8 cellular contexts compared by ENCODE assay signal in the genomic region with DNA sequence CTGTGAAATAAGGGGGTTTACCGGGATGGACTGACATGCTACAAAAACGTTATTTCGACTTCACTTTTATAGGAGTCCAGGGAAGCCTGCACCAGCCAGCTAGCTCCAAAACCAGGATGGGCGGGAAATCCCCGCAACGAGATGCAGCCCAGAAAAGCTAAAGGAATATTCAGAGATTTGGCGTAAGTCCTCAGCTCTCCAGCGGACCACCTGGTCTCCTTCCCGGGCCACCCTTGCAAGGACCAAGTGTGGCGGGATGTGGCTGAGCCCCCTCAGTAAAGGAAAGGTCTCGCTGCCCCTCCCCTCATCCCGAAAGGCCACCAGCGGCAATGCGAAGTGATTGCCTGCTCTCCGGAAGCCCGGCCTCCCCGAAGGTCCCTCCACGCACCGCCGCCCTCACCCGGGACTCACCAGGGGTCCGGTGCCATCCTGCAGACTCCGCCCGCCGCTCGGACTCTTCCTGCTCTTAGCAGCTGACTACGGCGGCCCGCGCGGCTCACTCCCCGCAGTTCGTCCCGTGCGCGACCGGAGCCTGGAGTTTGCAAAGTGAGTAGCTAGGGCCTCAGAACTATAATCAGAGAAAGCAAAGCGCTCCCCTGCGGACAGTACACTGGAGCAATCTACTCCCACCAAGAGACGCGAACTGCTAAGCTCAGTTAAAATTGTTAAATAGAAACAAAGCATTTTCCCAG. TPM values are rescaled to one million over a fixed set of nuclear protein-coding genes. Genes with fewer than 3 reads are reported as not detected.
A peak's percentile ranks its signal among the peaks of the same experiment; 100 is the strongest.
DNase-seq lines count a peak whose midpoint lies in the region; ATAC-seq and TF ChIP-seq lines count a peak whose summit lies in the region.

A gene with protein sequence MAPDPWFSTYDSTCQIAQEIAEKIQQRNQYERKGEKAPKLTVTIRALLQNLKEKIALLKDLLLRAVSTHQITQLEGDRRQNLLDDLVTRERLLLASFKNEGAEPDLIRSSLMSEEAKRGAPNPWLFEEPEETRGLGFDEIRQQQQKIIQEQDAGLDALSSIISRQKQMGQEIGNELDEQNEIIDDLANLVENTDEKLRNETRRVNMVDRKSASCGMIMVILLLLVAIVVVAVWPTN (minus strand): TSS at position 440 of the 692 bp plus-strand sequence. CDS start 12 bp downstream, at position 428.

- peak within 1 kb of the TSS; percentile 96 for H3K4me3 ChIP-seq in fibroblast of pulmonary artery (replicated peaks; ENCODE audit: low read depth, low read length)

- no peaks in the 10 kb centered on the region for H3K36me3 Mint-ChIP-seq in activated T-helper 2 cell treated with anti-CD3 and anti-CD28 coated beads, Interferon-gamma antibody, Interleukin-2, Interleukin-4, amounts not matched to agents 10 μg/mL and 5 μg/mL and 100 μg/mL, durations not matched to agents 14 hours and 24 hours and 36 hours (ENCODE audit: low read depth)
- no peaks in the 10 kb centered on the region for H3K36me3 Mint-ChIP-seq in nephron (ENCODE audit: low read depth)

- H3K4me1 Mint-ChIP-seq in activated T-helper 2 cell treated with anti-CD3 and anti-CD28 coated beads, Interferon-gamma antibody, Interleukin-2, Interleukin-4, amounts not matched to agents 10 μg/mL and 5 μg/mL and 100 μg/mL, durations not matched to agents 14 hours and 24 hours and 36 hours (ENCODE audit: low read depth) = peaks cover 15% of the 10 kb centered on the region
- peaks cover 6% of the 10 kb centered on the region for H3K4me1 Mint-ChIP-seq in nephron

- ATAC-seq in GM21381 (IDR thresholded peaks at IDR 0.05; ENCODE audit: unreplicated experiment) = peak; percentile 76
- ATAC-seq in stimulated activated naive CD8-positive, alpha-beta T cell treated with anti-CD3 and anti-CD28 coated beads, Interleukin-15, Interleukin-2, amounts not matched to agents 100 U/mL and 50 U/mL, for 24 hours = peak; percentile 88

- peak within 1 kb of the TSS; percentile 95 for H3K4me3 Mint-ChIP-seq in activated T-helper 2 cell treated with anti-CD3 and anti-CD28 coated beads, Interferon-gamma antibody, Interleukin-2, Interleukin-4, amounts not matched to agents 10 μg/mL and 5 μg/mL and 100 μg/mL, durations not matched to agents 14 hours and 24 hours and 36 hours (ENCODE audit: low read depth)
- H3K4me3 Mint-ChIP-seq in nephron = peak within 1 kb of the TSS; percentile 96 to 99 (median 99)

- TF ChIP-seq CTCF in fibroblast of pulmonary artery (IDR thresholded peaks at IDR 0.05; ENCODE audit: low read length, missing control alignments) (no peak), nephron (IDR thresholded peaks at IDR 0.05; ENCODE audit: unreplicated experiment in 3 of 3) (no peak)

- H3K9me3 Mint-ChIP-seq in activated T-helper 2 cell treated with anti-CD3 and anti-CD28 coated beads, Interferon-gamma antibody, Interleukin-2, Interleukin-4, amounts not matched to agents 10 μg/mL and 5 μg/mL and 100 μg/mL, durations not matched to agents 14 hours and 24 hours and 36 hours = no peaks in the 10 kb centered on the region
- no peaks in the 10 kb centered on the region for H3K9me3 Mint-ChIP-seq in nephron

- DNase-seq in Caki2 (ENCODE audit: low read depth) (peak; percentile 81), HuH-7 (ENCODE audit: low spot score) (peak; percentile 58), SHP77 (lab: John Stamatoyannopoulos, UW) (peak; percentile 78 to 85), fibroblast of pulmonary artery (ENCODE audit: low read depth) (peak; percentile 91)
- DNase-seq in activated T-helper 2 cell treated with anti-CD3 and anti-CD28 coated beads, Interferon-gamma antibody, Interleukin-2, Interleukin-4, amounts not matched to agents 10 μg/mL and 5 μg/mL and 100 μg/mL, durations not matched to agents 14 hours and 24 hours and 36 hours (ENCODE audit: low spot score) = peak; percentile 75
- DNase-seq in stimulated activated naive CD8-positive, alpha-beta T cell treated with anti-CD3 and anti-CD28 coated beads, Interleukin-15, Interleukin-2, amounts not matched to agents 100 U/mL and 50 U/mL, for 24 hours = peak; percentile 89

- no peaks in the 10 kb centered on the region for H3K27me3 Mint-ChIP-seq in activated T-helper 2 cell treated with anti-CD3 and anti-CD28 coated beads, Interferon-gamma antibody, Interleukin-2, Interleukin-4, amounts not matched to agents 10 μg/mL and 5 μg/mL and 100 μg/mL, durations not matched to agents 14 hours and 24 hours and 36 hours (ENCODE audit: low read depth)
- no peaks in the 10 kb centered on the region for H3K27me3 Mint-ChIP-seq in nephron (ENCODE audit: low read depth)

- in situ Hi-C loops in Caki2 (cut with HindIII; ENCODE audit: low pct_unique_long_range_greater_than_20kb, low sequenced_read_pairs) = no loop called here

- peak within 1 kb of the TSS; percentile 79 for H3K27ac Mint-ChIP-seq in activated T-helper 2 cell treated with anti-CD3 and anti-CD28 coated beads, Interferon-gamma antibody, Interleukin-2, Interleukin-4, amounts not matched to agents 10 μg/mL and 5 μg/mL and 100 μg/mL, durations not matched to agents 14 hours and 24 hours and 36 hours
- peak within 1 kb of the TSS; percentile 19 to 90 (median 86) for H3K27ac Mint-ChIP-seq in nephron

- intact Hi-C loops in activated T-helper 2 cell treated with anti-CD3 and anti-CD28 coated beads, Interferon-gamma antibody, Interleukin-2, Interleukin-4, amounts not matched to agents 10 μg/mL and 5 μg/mL and 100 μg/mL, durations not matched to agents 14 hours and 24 hours and 36 hours (cut with micrococcal nuclease) = loop anchor here (10.0 kb wide), 1 partner anchor 169 kb away; no protein-coding TSS in a partner anchor

RNA-seq across cellular contexts. Expression of the gene that starts here (rescaled TPM):
- total RNA-seq in Caki2 (2014; rRNA removed; shearing (Covaris generic); ENCODE audit: low replicate concordance) = 34.0 and 109 TPM in 2 replicates
- total RNA-seq in activated T-helper 2 cell treated with anti-CD3 and anti-CD28 coated beads, Interferon-gamma antibody, Interleukin-2, Interleukin-4, amounts not matched to agents 10 μg/mL and 5 μg/mL and 100 μg/mL, durations not matched to agents 14 hours and 24 hours and 36 hours = 52.1 and 54.8 TPM in 2 replicates

Comparison
In these comparisons a context has a peak if more than half of its experiments do, and no peak if none do; other contexts are left out.
1. Peak in every context shown above with its lines: DNase-seq, ATAC-seq and H3K4me3 ChIP-seq.